Comparison of ENCODE assay signal across 14 cellular contexts in genomic region chrX:135572436-135572835, GRCh38. TPM values are rescaled to one million over a fixed set of nuclear protein-coding genes. Genes with fewer than 3 reads are reported as not detected.
DNase-seq lines count a peak whose midpoint lies in the region; ATAC-seq and TF ChIP-seq lines count a peak whose summit lies in the region.
"Had no signal": no experiment of that assay in that cellular context is flagged by ENCODE, and none has a peak within 500 bp of the region (broad histone marks: within the 10 kb centered on the region; RNA-seq: fewer than 3 reads in every experiment).

No MANE protein-coding gene starts in this region.

- H3K4me1 Mint-ChIP-seq in endodermal cell: no peaks in the 10 kb centered on the region

- intact Hi-C loops in psoas muscle (cut with DNase I): no loop called here

- H3K27me3 ChIP-seq in endodermal cell (ENCODE audit: control insufficient read depth, insufficient read depth, low read length, poor library complexity, severe bottlenecking): no peaks in the 10 kb centered on the region
- no peaks in the 10 kb centered on the region for H3K27me3 ChIP-seq in psoas muscle (ENCODE audit: insufficient read depth in 3 of 3, low read length in 2 of 3)

- H3K9me3 ChIP-seq in endodermal cell (ENCODE audit: control insufficient read depth, low read length) (no peaks in the 10 kb centered on the region), psoas muscle (no peaks in the 10 kb centered on the region)

- no peak overlapping the region for H3K27ac ChIP-seq in endodermal cell (ENCODE audit: low read depth, low read length)
- H3K27ac ChIP-seq in psoas muscle: no peak overlapping the region
- H3K27ac ChIP-seq: 22Rv1 had no signal

- WGBS in endodermal cell (ENCODE audit: insufficient coverage in 1 of 2, insufficient read length in 1 of 2), 2 experiments: 100% methylated on average over 1 of the region's 2 CpGs; no CpG with 5 or more reads in 1 of the 2 experiments
- 78 to 92% (median 82%) methylated on average over 2 of the region's 2 CpGs for WGBS in psoas muscle, 3 donors

- TF ChIP-seq CTCF in endodermal cell (conservative IDR thresholded peaks at IDR 0.05) (peak; percentile 63), psoas muscle (IDR thresholded peaks at IDR 0.05) (peak; percentile 24)

- H3K4me1 ChIP-seq in endodermal cell (ENCODE audit: control insufficient read depth, insufficient read depth, low read length): no peaks in the 10 kb centered on the region
- no peaks in the 10 kb centered on the region for H3K4me1 ChIP-seq in psoas muscle

- H3K27ac Mint-ChIP-seq in endodermal cell: no peak overlapping the region
- H3K27ac Mint-ChIP-seq: activated naive CD8-positive, alpha-beta T cell had no signal

- H3K9me3 Mint-ChIP-seq in endodermal cell: peaks cover 38% of the 10 kb centered on the region

- H3K4me3 ChIP-seq in endodermal cell (ENCODE audit: low read length) (no peak overlapping the region), psoas muscle (no peak overlapping the region)

- peaks cover 15% of the 10 kb centered on the region for H3K36me3 Mint-ChIP-seq in endodermal cell (ENCODE audit: low read depth)
- H3K36me3 Mint-ChIP-seq: activated naive CD8-positive, alpha-beta T cell had no signal

- DNase-seq in DMS53 (lab: John Stamatoyannopoulos, UW) (peak; percentile 7), DMS53 treated with DMSO at 0.1 percent for 48 hours (lab: John Stamatoyannopoulos, UW; ENCODE audit: unreplicated experiment) (no peak), NAMALWA (ENCODE audit: low spot score) (peak; percentile 2), endodermal cell (no peak), psoas muscle (no peak), NCI-H1105 (lab: John Stamatoyannopoulos, UW) (no peak), NCI-H446 (lab: John Stamatoyannopoulos, UW) (no peak), middle frontal gyrus (ENCODE audit: extremely low spot score, low spot score) (no peak)
- DNase-seq: activated CD4-positive, alpha-beta T cell treated with anti-CD3 and anti-CD28 coated beads for 48 hours; RPMI8226; stimulated activated CD8-positive, alpha-beta memory T cell treated with anti-CD3 and anti-CD28 coated beads, Interleukin-4, amount 100 ng/mL, for 48 hours had no signal

- no peak overlapping the region for H3K4me3 Mint-ChIP-seq in endodermal cell
- H3K4me3 Mint-ChIP-seq: activated naive CD8-positive, alpha-beta T cell had no signal

- H3K36me3 ChIP-seq in endodermal cell (ENCODE audit: control insufficient read depth, insufficient read depth, low read length) (peaks cover 8% of the 10 kb centered on the region), psoas muscle (ENCODE audit: insufficient read depth in 1 of 2, low read depth in 1 of 2) (peaks cover 0 to 5% of the 10 kb centered on the region in 2 donors)

- no peak for ATAC-seq in psoas muscle
- ATAC-seq: left lobe of liver had no signal

- H3K9ac ChIP-seq in endodermal cell (ENCODE audit: extremely low read depth, low read length, poor library complexity, severe bottlenecking): no peak overlapping the region

- no peaks in the 10 kb centered on the region for H3K27me3 Mint-ChIP-seq in endodermal cell (ENCODE audit: insufficient read depth)
- H3K27me3 Mint-ChIP-seq: activated naive CD8-positive, alpha-beta T cell had no signal

RNA-seq across cellular contexts. Expression of gene INTS6L, which starts 52.0 kb away (rescaled TPM):
- total RNA-seq in endodermal cell: 1 to 10 TPM; 7.3 to 9.1 TPM
- polyA plus RNA-seq in endodermal cell (2013, experiment 1 of 2): 16.1 TPM
- 14.2 TPM for polyA plus RNA-seq in endodermal cell (2013, experiment 2 of 2)
- 1 to 10 TPM in 1 of 4 donors, under 1 TPM in 3; 0.38 to 1.2 (median 0.86) TPM for total RNA-seq in psoas muscle
- 1 to 10 TPM in 1 of 3 donors, under 1 TPM in 2; 0.47 to 1.1 (median 0.77) TPM for polyA plus RNA-seq in psoas muscle

Comparison
In these comparisons a context has a peak if more than half of its experiments do, and no peak if none do; other contexts are left out.
1. DNase-seq: peak in DMS53 (single experiment) and NAMALWA (single experiment); none in DMS53 treated with DMSO at 0.1 percent for 48 hours (single experiment), endodermal cell (single experiment), psoas muscle (0 of 2), NCI-H1105 (single experiment), NCI-H446 (0 of 2) and middle frontal gyrus (single experiment).